ENCODE assay signal across 1 cellular context in genomic region chr12:63779498-63780481, GRCh38.
A peak's percentile ranks its signal among the peaks of the same experiment; 100 is the strongest.
TF ChIP-seq lines count a peak whose summit lies in the region.

Gene RXYLT1 (plus strand): TSS chr12:63779909. CDS start chr12:63779961, 52 bp downstream.

TF ChIP-seq in HepG2, 621 proteins besides CTCF, POLR2A, EP300 and RAD21 (continued from another document and continues in another):
- TF ChIP-seq ZNF318 (CRISPR knock-in tag; IDR thresholded peaks at IDR 0.05), result no peak
- no peak for TF ChIP-seq ARID2 (CRISPR knock-in tag; IDR thresholded peaks at IDR 0.05; ENCODE audit: borderline replicate concordance)
- TF ChIP-seq ZZZ3 (CRISPR knock-in tag; IDR thresholded peaks at IDR 0.05; ENCODE audit: borderline replicate concordance), result no peak
- TF ChIP-seq ZNF230 (CRISPR knock-in tag; IDR thresholded peaks at IDR 0.05), result no peak
- 0 out of 2 replicates have a peak, but pooled peaks have one; percentile 4 for TF ChIP-seq RARA (CRISPR knock-in tag; IDR thresholded peaks at IDR 0.05)
- no peak for TF ChIP-seq ZEB1 (IDR thresholded peaks at IDR 0.05; ENCODE audit: insufficient replicate concordance, low read depth)
- TF ChIP-seq ZBTB37 (CRISPR knock-in tag; IDR thresholded peaks at IDR 0.05), result no peak
- peak; percentile 75 for TF ChIP-seq ZNF225 (CRISPR knock-in tag; IDR thresholded peaks at IDR 0.05)
- no peak for TF ChIP-seq SP1 (IDR thresholded peaks at IDR 0.05)
- TF ChIP-seq SP1 (CRISPR knock-in tag; IDR thresholded peaks at IDR 0.05), result peak; percentile 71
- no peak; the same call in 1 of the 2 replicates for TF ChIP-seq ZNF253 (CRISPR knock-in tag; IDR thresholded peaks at IDR 0.05; ENCODE audit: borderline replicate concordance)
- peak; percentile 66 for TF ChIP-seq THAP11 (CRISPR knock-in tag; IDR thresholded peaks at IDR 0.05)
- TF ChIP-seq KMT2B (CRISPR knock-in tag; IDR thresholded peaks at IDR 0.05), result peak; percentile 65; the same call in 1 of the 2 replicates
- TF ChIP-seq SKIL (CRISPR knock-in tag; IDR thresholded peaks at IDR 0.05; ENCODE audit: borderline replicate concordance), result no peak
- peak; percentile 47; the same call in 1 of the 2 replicates for TF ChIP-seq IRF2 (CRISPR knock-in tag; IDR thresholded peaks at IDR 0.05)
- no peak for TF ChIP-seq ZNF484 (CRISPR knock-in tag; IDR thresholded peaks at IDR 0.05; ENCODE audit: borderline replicate concordance, low read depth)
- no peak for TF ChIP-seq FIP1L1 (IDR thresholded peaks at IDR 0.05; ENCODE audit: borderline replicate concordance, insufficient read depth, low read depth, low read length)
- TF ChIP-seq KAT8 (CRISPR knock-in tag; IDR thresholded peaks at IDR 0.05), result peak; percentile 48
- TF ChIP-seq SP2 (CRISPR knock-in tag; IDR thresholded peaks at IDR 0.05), result no peak
- TF ChIP-seq ZFY (CRISPR knock-in tag; IDR thresholded peaks at IDR 0.05), result peak; percentile 86
- TF ChIP-seq KDM5B (CRISPR knock-in tag; IDR thresholded peaks at IDR 0.05; ENCODE audit: borderline replicate concordance), result peak; percentile 77; the same call in 1 of the 2 replicates
- peak; percentile 32; the same call in 1 of the 2 replicates for TF ChIP-seq ZNF768 (CRISPR knock-in tag; IDR thresholded peaks at IDR 0.05)
- 0 out of 2 replicates have a peak, but pooled peaks have one; percentile 52 for TF ChIP-seq ZNF530 (CRISPR knock-in tag; IDR thresholded peaks at IDR 0.05; ENCODE audit: low read depth)
- TF ChIP-seq TEF (CRISPR knock-in tag; IDR thresholded peaks at IDR 0.05), result no peak
- TF ChIP-seq RBM39 (IDR thresholded peaks at IDR 0.05; ENCODE audit: low read depth, low read length, poor library complexity, severe bottlenecking), result peak; percentile 64
- no peak for TF ChIP-seq SOX5 (CRISPR knock-in tag; IDR thresholded peaks at IDR 0.05; ENCODE audit: borderline replicate concordance)
- peak; percentile 74 for TF ChIP-seq HNRNPLL (IDR thresholded peaks at IDR 0.05; ENCODE audit: low read depth, low read length, poor library complexity, severe bottlenecking)
- no peak for TF ChIP-seq ZNF597 (CRISPR knock-in tag; IDR thresholded peaks at IDR 0.05)
- no peak for TF ChIP-seq THAP9 (CRISPR knock-in tag; IDR thresholded peaks at IDR 0.05; ENCODE audit: borderline replicate concordance)
- peak; percentile 78; the same call in 1 of the 2 replicates for TF ChIP-seq ZSCAN12 (CRISPR knock-in tag; IDR thresholded peaks at IDR 0.05)
- no peak for TF ChIP-seq SATB2 (CRISPR knock-in tag; IDR thresholded peaks at IDR 0.05)
- TF ChIP-seq NAIF1 (CRISPR knock-in tag; IDR thresholded peaks at IDR 0.05; ENCODE audit: borderline replicate concordance), result peak; percentile 53; the same call in 1 of the 2 replicates
- TF ChIP-seq ELF3 (CRISPR knock-in tag; IDR thresholded peaks at IDR 0.05), result peak; percentile 44; the same call in 1 of the 2 replicates
- peak; percentile 81 for TF ChIP-seq DMAP1 (CRISPR knock-in tag; IDR thresholded peaks at IDR 0.05)
- no peak for TF ChIP-seq ZNF512B (CRISPR knock-in tag; IDR thresholded peaks at IDR 0.05; ENCODE audit: borderline replicate concordance)
- no peak for TF ChIP-seq ZNF430 (CRISPR knock-in tag; IDR thresholded peaks at IDR 0.05)
